In the genomic region with DNA sequence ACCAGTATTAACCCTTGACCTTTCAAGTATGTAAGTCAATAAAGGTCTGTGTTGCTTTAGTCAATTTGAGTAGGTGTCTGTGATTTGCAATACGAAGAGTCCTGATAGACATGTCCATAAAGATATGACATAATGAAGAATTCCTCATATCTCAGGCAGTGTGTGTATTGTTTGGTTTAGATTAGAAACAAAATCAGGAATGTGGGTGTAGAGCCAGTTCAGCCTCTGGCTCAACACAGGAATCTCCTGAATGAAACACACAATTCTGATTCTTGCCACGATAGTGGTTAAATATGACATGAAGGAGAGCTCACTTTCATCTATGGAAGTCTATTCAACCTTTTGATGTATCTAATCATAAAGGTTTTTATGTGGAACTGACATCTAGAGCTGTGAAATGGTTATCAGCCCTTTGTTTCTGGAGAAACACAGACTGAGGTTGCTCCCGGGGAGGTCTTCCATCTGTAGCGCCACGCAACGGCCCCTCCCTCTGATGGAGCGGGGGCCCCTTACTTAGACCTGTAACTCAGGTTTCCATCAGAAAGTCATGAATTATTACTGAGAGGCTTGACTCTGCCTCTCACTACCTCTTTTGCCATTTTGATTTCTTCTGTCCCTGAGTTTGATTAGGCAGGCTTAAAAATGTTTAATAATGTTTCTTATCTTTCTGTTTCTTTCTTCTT, we compare ENCODE assay signal across 18 cellular contexts. TPM values are rescaled to one million over a fixed set of nuclear protein-coding genes. Genes with fewer than 3 reads are reported as not detected.
DNase-seq lines count a peak whose midpoint lies in the region; ATAC-seq and TF ChIP-seq lines count a peak whose summit lies in the region.
"Had no signal": no experiment of that assay in that cellular context is flagged by ENCODE, and none has a peak within 500 bp of the region (broad histone marks: within the 10 kb centered on the region; RNA-seq: fewer than 3 reads in every experiment).

No MANE protein-coding gene starts in this region.

- no peaks in the 10 kb centered on the region for H3K79me1 ChIP-seq in neuronal stem cell (ENCODE audit: low read depth, low read length)

- H3K36me3 Mint-ChIP-seq in Calu3 (ENCODE audit: insufficient read depth, unreplicated experiment): no peaks in the 10 kb centered on the region
- H3K36me3 Mint-ChIP-seq: T-cell had no signal

- intact Hi-C loops in Calu3 (cut with micrococcal nuclease; ENCODE audit: unreplicated experiment): no loop called here

- CTCF ChIA-PET in Calu3 (lab: Charles Lee): no interaction called here
- CTCF ChIA-PET in RWPE1 (lab: Yijun Ruan, JAX): interaction anchor here (0.6 kb wide), 1 partner anchor 90 kb away, joined by 4 read pairs; no protein-coding TSS in a partner anchor

- ATAC-seq in GM19395 (IDR thresholded peaks at IDR 0.05; ENCODE audit: unreplicated experiment): no peak
- ATAC-seq in GM21390 (IDR thresholded peaks at IDR 0.05; ENCODE audit: unreplicated experiment): no peak

- H3K14ac ChIP-seq in neuronal stem cell (ENCODE audit: low read length): no peak overlapping the region

- POLR2A ChIA-PET in RWPE1 (lab: Yijun Ruan, JAX; ENCODE audit: low non-redundant PET): no interaction called here

- no peaks in the 10 kb centered on the region for H3K9me3 ChIP-seq in MM.1S (replicated peaks; ENCODE audit: insufficient read depth, low read length)
- no peaks in the 10 kb centered on the region for H3K9me3 ChIP-seq in neuronal stem cell (replicated peaks in 1 of 2; ENCODE audit: control insufficient read depth in 2 of 2, insufficient read depth in 1 of 2, low read depth in 1 of 2, low read length in 2 of 2)

- H4K91ac ChIP-seq in neuronal stem cell (ENCODE audit: low read depth, low read length, poor library complexity): no peak overlapping the region

- H3K9ac ChIP-seq in MM.1S (ENCODE audit: low read length) (no peak overlapping the region), neuronal stem cell (ENCODE audit: low read depth, low read length, poor library complexity) (no peak overlapping the region)

- no peaks in the 10 kb centered on the region for H3K27me3 Mint-ChIP-seq in Calu3 (ENCODE audit: unreplicated experiment)
- H3K27me3 Mint-ChIP-seq: T-cell had no signal

- WGBS in neuronal stem cell (ENCODE audit: extremely low coverage in 2 of 2, insufficient read length in 2 of 2, insufficient replicate concordance in 1 of 2), 2 donors: no CpG with 5 or more reads among the region's 7 CpGs

- H3K27ac ChIP-seq in RWPE1 (peak overlapping the region; percentile 82), epithelial cell of prostate (peak overlapping the region; percentile 61), MM.1S (ENCODE audit: low read length) (no peak overlapping the region), neuronal stem cell (replicated peaks; ENCODE audit: low read length) (no peak overlapping the region)

- H2BK15ac ChIP-seq in neuronal stem cell (ENCODE audit: low read length): no peak overlapping the region

- H3K4me3 Mint-ChIP-seq in Calu3 (ENCODE audit: low read depth, unreplicated experiment): no peak overlapping the region
- H3K4me3 Mint-ChIP-seq: T-cell had no signal

- peak overlapping the region; percentile 18 for H3K27ac Mint-ChIP-seq in Calu3 (ENCODE audit: unreplicated experiment)

- TF ChIP-seq CTCF in Calu3 (IDR thresholded peaks at IDR 0.05; ENCODE audit: unreplicated experiment) (no peak), RWPE1 (conservative IDR thresholded peaks at IDR 0.05; ENCODE audit: low read depth) (no peak), MM.1S (IDR thresholded peaks at IDR 0.05; ENCODE audit: low read length) (no peak)

- no TSS peak for BruUV-seq in Calu3 (replicated peaks; lab: Mats Ljungman, UMichigan)

- H3K36me3 ChIP-seq in MM.1S (replicated peaks; ENCODE audit: insufficient read depth, low read length) (no peaks in the 10 kb centered on the region), neuronal stem cell (replicated peaks in 1 of 2; ENCODE audit: control insufficient read depth in 2 of 2, insufficient read depth in 2 of 2, low read length in 2 of 2) (peaks cover 0 to 4% of the 10 kb centered on the region in 2 donors)

- no peaks in the 10 kb centered on the region for H3K79me2 ChIP-seq in MM.1S (ENCODE audit: low read length)

- H2BK5ac ChIP-seq in neuronal stem cell (ENCODE audit: low read length): no peak overlapping the region

- peaks cover 3% of the 10 kb centered on the region for H3K9me3 Mint-ChIP-seq in Calu3 (ENCODE audit: low read depth, unreplicated experiment)
- H3K9me3 Mint-ChIP-seq: T-cell had no signal

- H3K4me2 ChIP-seq in MM.1S (ENCODE audit: low read depth, low read length): no peak overlapping the region
- no peak overlapping the region for H3K4me2 ChIP-seq in neuronal stem cell (ENCODE audit: insufficient read depth, low read length, poor library complexity, severe bottlenecking)

- H4K8ac ChIP-seq in neuronal stem cell (ENCODE audit: low read depth, low read length): no peak overlapping the region

- DNase-seq in Calu3 (no peak), RWPE1 (ENCODE audit: low spot score) (no peak), epithelial cell of prostate (ENCODE audit: low read depth, low spot score) (no peak), non-pigmented ciliary epithelial cell (ENCODE audit: low read depth) (peak; percentile 42), MM.1S (no peak), neuronal stem cell (ENCODE audit: low spot score) (no peak)
- DNase-seq: activated CD4-positive, CD25-positive, alpha-beta regulatory T cell; activated naive CD4-positive, alpha-beta T cell treated with anti-CD3 and anti-CD28 coated beads, Interleukin-2, amount 50 U/mL, for 16 hours; KBM-7; NCI-H1436 treated with DMSO at 0.1 percent for 48 hours; nucleus accumbens; stimulated activated naive CD4-positive, alpha-beta T cell treated with Interleukin-2 at 50 U/mL for 16 hours; T-cell had no signal

- no peak overlapping the region for H3K4ac ChIP-seq in neuronal stem cell (ENCODE audit: low read length)

- no peak overlapping the region for H2BK12ac ChIP-seq in neuronal stem cell (ENCODE audit: low read length)

- no peaks in the 10 kb centered on the region for H3F3A ChIP-seq in MM.1S (ENCODE audit: insufficient read depth, low read length)

- H3K4me1 ChIP-seq in MM.1S (ENCODE audit: low read length) (no peaks in the 10 kb centered on the region), neuronal stem cell (ENCODE audit: control insufficient read depth in 2 of 2, insufficient read depth in 1 of 2, low read depth in 1 of 2, low read length in 2 of 2) (peaks cover 0 to 21% of the 10 kb centered on the region in 2 donors)

- H3K4me3 ChIP-seq in MM.1S (ENCODE audit: low read length): no peak overlapping the region
- H3K4me3 ChIP-seq in neuronal stem cell (ENCODE audit: low read length in 2 of 2): no peak overlapping the region

- no peak overlapping the region for H3K18ac ChIP-seq in neuronal stem cell (ENCODE audit: low read length)

- H3K9me2 ChIP-seq in MM.1S (replicated peaks; ENCODE audit: insufficient read depth, low read length): no peaks in the 10 kb centered on the region

- H3K27me3 ChIP-seq in MM.1S (replicated peaks; ENCODE audit: insufficient read depth, low read length) (no peaks in the 10 kb centered on the region), neuronal stem cell (ENCODE audit: control insufficient read depth in 3 of 3, insufficient read depth in 3 of 3, low read depth in 1 of 3, low read length in 3 of 3) (no peaks in the 10 kb centered on the region)

- no peak overlapping the region for H3K23ac ChIP-seq in neuronal stem cell (ENCODE audit: low read depth, low read length, poor library complexity)

- H2BK120ac ChIP-seq in neuronal stem cell (ENCODE audit: low read depth, low read length): no peak overlapping the region

- no peak overlapping the region for H2AFZ ChIP-seq in MM.1S (ENCODE audit: low read length)
- H2AFZ ChIP-seq in neuronal stem cell (ENCODE audit: low read length): no peak overlapping the region

- H4K20me1 ChIP-seq in MM.1S (ENCODE audit: insufficient read depth, low read length): no peaks in the 10 kb centered on the region

- no peak overlapping the region for H2AK5ac ChIP-seq in neuronal stem cell (ENCODE audit: low read depth, low read length)

- H3K4me1 Mint-ChIP-seq in Calu3 (ENCODE audit: low read depth, unreplicated experiment): peaks cover 29% of the 10 kb centered on the region

RNA-seq across cellular contexts. Expression of a gene that starts 19.5 kb away (rescaled TPM):
- total RNA-seq in Calu3 (2022): 6.0 and 7.7 TPM in 2 replicates
- polyA plus RNA-seq in neuronal stem cell (2013, experiment 1 of 2): 22.5 TPM
- polyA plus RNA-seq in neuronal stem cell (2013, experiment 2 of 2): 22.9 TPM

RNA-seq across cellular contexts. Expression of a gene that starts 40.1 kb away (rescaled TPM):
- not detected in 2 replicates for total RNA-seq in Calu3 (2022)
- not detected for polyA plus RNA-seq in neuronal stem cell (2013, experiment 1 of 2)
- polyA plus RNA-seq in neuronal stem cell (2013, experiment 2 of 2): not detected
- total RNA-seq: liver, T-cell had no signal
- polyA plus RNA-seq: esophagus, liver, small intestine had no signal

Comparison
In these comparisons a context has a peak if more than half of its experiments do, and no peak if none do; other contexts are left out.
1. H3K27ac ChIP-seq: peak in RWPE1 (single experiment) and epithelial cell of prostate (single experiment); none in MM.1S (single experiment) and neuronal stem cell (single experiment).